29 cellular contexts compared by ENCODE assay signal in genomic region chr2:74252036-74252435, GRCh38.
"Had no signal": no experiment of that assay in that cellular context is flagged by ENCODE, and none has a peak within 500 bp of the region (broad histone marks: within the 10 kb centered on the region; RNA-seq: fewer than 3 reads in every experiment).

No MANE protein-coding gene starts in this region.

- H3K9ac ChIP-seq: parathyroid adenoma had no signal

- H3K36me3 ChIP-seq: neutrophil, ovary, right lobe of liver, thoracic aorta, upper lobe of left lung, vagina had no signal

- ATAC-seq: naive thymus-derived CD8-positive, alpha-beta T cell; natural killer cell treated with Interleukin-12 subunit alpha and Interleukin-12 subunit beta and Interleukin-15 and Interleukin-18, amount 100 ng/mL, for 72 hours; psoas muscle; right cardiac atrium; right lobe of liver; stimulated activated effector memory CD8-positive, alpha-beta T cell treated with anti-CD3 and anti-CD28 coated beads, Interleukin-12 subunit alpha, Interleukin-12 subunit beta, amount 100 ng/mL, for 72 hours had no signal

- H3K4me3 ChIP-seq: ovary, psoas muscle, right lobe of liver, sigmoid colon, stomach, thoracic aorta, thyroid gland, tibial nerve, upper lobe of left lung, vagina had no signal

- H3K27me3 ChIP-seq: neutrophil, ovary, right lobe of liver, sigmoid colon, stomach, thyroid gland, tibial nerve, upper lobe of left lung, vagina had no signal

- H3K27ac ChIP-seq: neutrophil, ovary, parathyroid adenoma, psoas muscle, right lobe of liver, sigmoid colon, stomach, thoracic aorta, thyroid gland, upper lobe of left lung, vagina had no signal

- H3K27me3 Mint-ChIP-seq: naive thymus-derived CD8-positive, alpha-beta T cell; natural killer cell treated with Interleukin-12 subunit alpha and Interleukin-12 subunit beta and Interleukin-15 and Interleukin-18, amount 100 ng/mL, for 72 hours; progenitor cell of endocrine pancreas; stimulated activated naive CD8-positive, alpha-beta T cell treated with anti-CD3 and anti-CD28 coated beads, Interleukin-15, Interleukin-2, amounts not matched to agents 100 ng/mL and 50 ng/mL, for 24 hours had no signal

- H3K9me3 Mint-ChIP-seq: naive thymus-derived CD8-positive, alpha-beta T cell; natural killer cell treated with Interleukin-12 subunit alpha and Interleukin-12 subunit beta and Interleukin-15 and Interleukin-18, amount 100 ng/mL, for 72 hours; nephron progenitor cell; neural crest cell; stimulated activated effector memory CD8-positive, alpha-beta T cell treated with anti-CD3 and anti-CD28 coated beads, Interleukin-12 subunit alpha, Interleukin-12 subunit beta, amount 100 ng/mL, for 72 hours; stimulated activated naive CD8-positive, alpha-beta T cell treated with anti-CD3 and anti-CD28 coated beads, Interleukin-15, Interleukin-2, amounts not matched to agents 100 ng/mL and 50 ng/mL, for 24 hours had no signal

- H3K4me1 Mint-ChIP-seq: neural crest cell had no signal

- H3K9me3 ChIP-seq: neutrophil, ovary, psoas muscle, right lobe of liver, sigmoid colon, stomach, thoracic aorta, thyroid gland, tibial nerve, upper lobe of left lung, vagina had no signal

- DNase-seq: naive thymus-derived CD8-positive, alpha-beta T cell; nephron progenitor cell; nucleus accumbens; posterior cingulate gyrus; psoas muscle; right cardiac atrium; right lobe of liver; sigmoid colon; small intestine; stimulated activated CD4-positive, alpha-beta T cell treated with anti-CD3 and anti-CD28 coated beads, Interleukin-15, amount 100 ng/mL, for 24 hours; stimulated activated CD4-positive, alpha-beta T cell treated with anti-CD3 and anti-CD28 coated beads, Interleukin-2, amount 100 ng/mL, for 24 hours; stimulated activated CD4-positive, alpha-beta T cell treated with anti-CD3 and anti-CD28 coated beads, Interleukin-2, amount 100 ng/mL, for 48 hours; stimulated activated CD4-positive, alpha-beta T cell treated with anti-CD3 and anti-CD28 coated beads, Interleukin-4, amount 100 ng/mL, for 24 hours; stimulated activated naive CD4-positive, alpha-beta T cell; stomach; thyroid gland; trophoblast cell had no signal

- H3K27ac Mint-ChIP-seq: natural killer cell treated with Interleukin-12 subunit alpha and Interleukin-12 subunit beta and Interleukin-15 and Interleukin-18, amount 100 ng/mL, for 72 hours; nephron progenitor cell; progenitor cell of endocrine pancreas; stimulated activated effector memory CD8-positive, alpha-beta T cell treated with anti-CD3 and anti-CD28 coated beads, Interleukin-12 subunit alpha, Interleukin-12 subunit beta, amount 100 ng/mL, for 72 hours; stimulated activated naive CD8-positive, alpha-beta T cell treated with anti-CD3 and anti-CD28 coated beads, Interleukin-15, Interleukin-2, amounts not matched to agents 100 ng/mL and 50 ng/mL, for 24 hours had no signal

- H3K4me3 Mint-ChIP-seq: naive thymus-derived CD8-positive, alpha-beta T cell; natural killer cell treated with Interleukin-12 subunit alpha and Interleukin-12 subunit beta and Interleukin-15 and Interleukin-18, amount 100 ng/mL, for 72 hours; nephron progenitor cell; neural crest cell; stimulated activated effector memory CD8-positive, alpha-beta T cell treated with anti-CD3 and anti-CD28 coated beads, Interleukin-12 subunit alpha, Interleukin-12 subunit beta, amount 100 ng/mL, for 72 hours; stimulated activated naive CD8-positive, alpha-beta T cell treated with anti-CD3 and anti-CD28 coated beads, Interleukin-15, Interleukin-2, amounts not matched to agents 100 ng/mL and 50 ng/mL, for 24 hours had no signal

- H3K4me1 ChIP-seq: parathyroid adenoma, psoas muscle, right lobe of liver, sigmoid colon, stomach, thyroid gland, vagina had no signal

- H3K36me3 Mint-ChIP-seq: natural killer cell treated with Interleukin-12 subunit alpha and Interleukin-12 subunit beta and Interleukin-15 and Interleukin-18, amount 100 ng/mL, for 72 hours; stimulated activated effector memory CD8-positive, alpha-beta T cell treated with anti-CD3 and anti-CD28 coated beads, Interleukin-12 subunit alpha, Interleukin-12 subunit beta, amount 100 ng/mL, for 72 hours had no signal
